In genomic region chr2:218671654-218672566, GRCh38 we compare ENCODE assay signal across 1 cellular context.
A peak's percentile ranks its signal among the peaks of the same experiment; 100 is the strongest.
TF ChIP-seq lines count a peak whose summit lies in the region.

Gene RNF25, minus strand, starts transcription at chr2:218672002. Its CDS starts 32 bp downstream, at chr2:218671970.
Gene STK36, plus strand, starts transcription at chr2:218672086. Its CDS starts 744 bp downstream, at chr2:218672830.

TF ChIP-seq in K562, 482 proteins besides CTCF, POLR2A, EP300 and RAD21 (continued from another document and continues in another):
- TF ChIP-seq MGA (IDR thresholded peaks at IDR 0.05) (no peak), PRMT5 (CRISPR knock-in tag; IDR thresholded peaks at IDR 0.05) (no peak), BHLHE40 (IDR thresholded peaks at IDR 0.05; ENCODE audit: low read length) (no peak), HIVEP1 (CRISPR knock-in tag; IDR thresholded peaks at IDR 0.05) (no peak), ATF7 (IDR thresholded peaks at IDR 0.05) (peak; percentile 45), POLR3A (IDR thresholded peaks at IDR 0.05; ENCODE audit: borderline replicate concordance, extremely low read depth, insufficient read depth, insufficient read length) (no peak), SFPQ (IDR thresholded peaks at IDR 0.05; ENCODE audit: low read depth, low read length) (no peak), PBX2 (CRISPR knock-in tag; IDR thresholded peaks at IDR 0.05; ENCODE audit: low read depth) (no peak), PBX2 (tag; conservative IDR thresholded peaks at IDR 0.05; ENCODE audit: low read depth) (no peak), HEY1 (CRISPR knock-in tag; IDR thresholded peaks at IDR 0.05; ENCODE audit: borderline replicate concordance) (no peak), HSF4 (CRISPR knock-in tag; IDR thresholded peaks at IDR 0.05; ENCODE audit: borderline replicate concordance) (no peak), KLF1 (tag; IDR thresholded peaks at IDR 0.05) (no peak), CEBPG (CRISPR knock-in tag; IDR thresholded peaks at IDR 0.05) (no peak), CEBPG (tag; conservative IDR thresholded peaks at IDR 0.05 in 1 of 2, IDR thresholded peaks at IDR 0.05 in 1 of 2) (no peak), HDAC2 (IDR thresholded peaks at IDR 0.05) (0 out of 2 replicates have a peak, but pooled peaks have one; percentile 58), MAZ (CRISPR knock-in tag; conservative IDR thresholded peaks at IDR 0.05 in 1 of 2, IDR thresholded peaks at IDR 0.05 in 1 of 2) (peak; percentile 42 to 52; a peak in 2 of 4 replicates), CCAR2 (IDR thresholded peaks at IDR 0.05; ENCODE audit: low read depth, low read length) (no peak), XRCC5 (IDR thresholded peaks at IDR 0.05; ENCODE audit: low read depth, low read length) (no peak), OTX1 (CRISPR knock-in tag; IDR thresholded peaks at IDR 0.05) (no peak), E2F8 (IDR thresholded peaks at IDR 0.05; ENCODE audit: low read depth, partially characterized antibody) (peak; percentile 73), DNMT1 (IDR thresholded peaks at IDR 0.05) (no peak), ZNF561 (CRISPR knock-in tag; conservative IDR thresholded peaks at IDR 0.05) (no peak), GTF2F1 (IDR thresholded peaks at IDR 0.05; ENCODE audit: low read depth, low read length) (no peak), ZNF12 (CRISPR knock-in tag; IDR thresholded peaks at IDR 0.05) (no peak), DMBX1 (CRISPR knock-in tag; IDR thresholded peaks at IDR 0.05; ENCODE audit: borderline replicate concordance) (no peak), GTF3C2 (IDR thresholded peaks at IDR 0.05; ENCODE audit: borderline replicate concordance, extremely low read depth, insufficient read length) (no peak), NR0B1 (IDR thresholded peaks at IDR 0.05; ENCODE audit: partially characterized antibody) (no peak), ZFP1 (CRISPR knock-in tag; IDR thresholded peaks at IDR 0.05) (no peak), TCF3 (CRISPR knock-in tag; IDR thresholded peaks at IDR 0.05) (no peak), CHAMP1 (IDR thresholded peaks at IDR 0.05) (no peak)
